ENCODE assay signal across 1 cellular context in the genomic region with DNA sequence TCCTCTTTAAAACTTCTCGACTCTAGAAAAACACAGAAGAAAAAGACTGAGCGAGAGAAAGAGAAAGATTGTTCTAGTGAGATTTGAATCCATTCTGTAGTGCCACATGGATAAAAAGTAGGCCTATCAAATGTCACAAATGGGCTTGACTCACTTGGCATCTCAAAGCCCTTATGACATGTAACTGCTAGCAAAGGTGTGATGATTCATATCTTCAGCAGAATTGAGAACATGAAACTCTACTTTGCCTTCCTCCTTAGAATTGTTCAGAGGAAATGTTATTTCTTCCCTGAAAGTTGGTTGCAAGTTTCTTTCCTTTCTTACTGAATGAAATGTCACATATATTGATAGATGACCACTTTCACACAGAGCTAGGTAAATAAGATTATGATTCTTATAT.
TF ChIP-seq lines count a peak whose summit lies in the region.

No MANE protein-coding gene starts in this region.

TF ChIP-seq in GM12878, 131 proteins besides CTCF, POLR2A, EP300 and RAD21 (continued from another document):
- TF ChIP-seq SP1 (IDR thresholded peaks at IDR 0.05; ENCODE audit: low read depth, low read length) (no peak), IKZF1 (conservative IDR thresholded peaks at IDR 0.05) (peak; percentile 45; the same call in 1 of the 2 replicates), TBL1XR1 (IDR thresholded peaks at IDR 0.05; ENCODE audit: low read depth, low read length) (no peak), RFX5 (IDR thresholded peaks at IDR 0.05; ENCODE audit: low read depth, low read length) (no peak), NFIC (IDR thresholded peaks at IDR 0.05; ENCODE audit: low read depth, low read length) (peak; percentile 73), PAX8 (IDR thresholded peaks at IDR 0.05) (no peak), IRF4 (IDR thresholded peaks at IDR 0.05; ENCODE audit: low read depth, low read length) (peak; percentile 83; the same call in 1 of the 2 replicates), ETV6 (conservative IDR thresholded peaks at IDR 0.05 in 1 of 2, IDR thresholded peaks at IDR 0.05 in 1 of 2; ENCODE audit: borderline replicate concordance in 1 of 2, low read depth in 1 of 2) (peak in 1 of 2 experiments; percentile 92; a peak in 2 of 4 replicates), EED (IDR thresholded peaks at IDR 0.05; ENCODE audit: low read depth) (peak; percentile 78), FOXK2 (IDR thresholded peaks at IDR 0.05) (no peak), JUNB (IDR thresholded peaks at IDR 0.05) (peak; percentile 82), MYC (IDR thresholded peaks at IDR 0.05; ENCODE audit: insufficient read depth, insufficient read length, insufficient replicate concordance, low read length, severe bottlenecking) (no peak), RUNX3 (IDR thresholded peaks at IDR 0.05; ENCODE audit: low read length) (peak; percentile 23; the same call in 1 of the 2 replicates), MEF2A (IDR thresholded peaks at IDR 0.05; ENCODE audit: insufficient read depth, low read depth, low read length) (0 out of 2 replicates have a peak, but pooled peaks have one; percentile 31), RB1 (IDR thresholded peaks at IDR 0.05; ENCODE audit: borderline replicate concordance) (no peak), NFXL1 (IDR thresholded peaks at IDR 0.05; ENCODE audit: borderline replicate concordance) (no peak), RBBP5 (conservative IDR thresholded peaks at IDR 0.05) (no peak)
- TF ChIP-seq, protein P1, sequence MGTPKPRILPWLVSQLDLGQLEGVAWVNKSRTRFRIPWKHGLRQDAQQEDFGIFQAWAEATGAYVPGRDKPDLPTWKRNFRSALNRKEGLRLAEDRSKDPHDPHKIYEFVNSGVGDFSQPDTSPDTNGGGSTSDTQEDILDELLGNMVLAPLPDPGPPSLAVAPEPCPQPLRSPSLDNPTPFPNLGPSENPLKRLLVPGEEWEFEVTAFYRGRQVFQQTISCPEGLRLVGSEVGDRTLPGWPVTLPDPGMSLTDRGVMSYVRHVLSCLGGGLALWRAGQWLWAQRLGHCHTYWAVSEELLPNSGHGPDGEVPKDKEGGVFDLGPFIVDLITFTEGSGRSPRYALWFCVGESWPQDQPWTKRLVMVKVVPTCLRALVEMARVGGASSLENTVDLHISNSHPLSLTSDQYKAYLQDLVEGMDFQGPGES (IDR thresholded peaks at IDR 0.05) = no peak
- TF ChIP-seq, protein P2, sequence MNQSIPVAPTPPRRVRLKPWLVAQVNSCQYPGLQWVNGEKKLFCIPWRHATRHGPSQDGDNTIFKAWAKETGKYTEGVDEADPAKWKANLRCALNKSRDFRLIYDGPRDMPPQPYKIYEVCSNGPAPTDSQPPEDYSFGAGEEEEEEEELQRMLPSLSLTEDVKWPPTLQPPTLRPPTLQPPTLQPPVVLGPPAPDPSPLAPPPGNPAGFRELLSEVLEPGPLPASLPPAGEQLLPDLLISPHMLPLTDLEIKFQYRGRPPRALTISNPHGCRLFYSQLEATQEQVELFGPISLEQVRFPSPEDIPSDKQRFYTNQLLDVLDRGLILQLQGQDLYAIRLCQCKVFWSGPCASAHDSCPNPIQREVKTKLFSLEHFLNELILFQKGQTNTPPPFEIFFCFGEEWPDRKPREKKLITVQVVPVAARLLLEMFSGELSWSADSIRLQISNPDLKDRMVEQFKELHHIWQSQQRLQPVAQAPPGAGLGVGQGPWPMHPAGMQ (IDR thresholded peaks at IDR 0.05; ENCODE audit: borderline replicate concordance) = no peak
